Comparison of ENCODE assay signal across 8 cellular contexts in the genomic region with DNA sequence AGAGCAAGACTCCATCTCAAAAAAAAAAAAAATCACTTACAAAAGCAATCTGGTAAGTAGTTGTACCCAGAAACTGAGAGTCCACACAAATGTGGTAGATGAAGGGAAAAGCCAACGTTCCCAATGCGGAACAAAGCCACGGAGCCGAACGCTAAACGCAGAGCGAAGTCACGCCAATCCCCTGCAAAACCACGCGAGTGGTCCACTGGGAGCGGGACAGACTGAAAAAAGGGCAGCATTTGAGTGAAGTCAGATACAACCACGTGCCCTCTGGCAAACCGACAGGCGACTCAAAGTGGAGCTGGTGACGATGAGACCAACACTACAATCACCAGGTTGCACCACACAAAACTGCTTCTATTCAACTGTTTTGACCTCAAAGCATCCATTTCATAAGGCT.
"Had no signal": no experiment of that assay in that cellular context is flagged by ENCODE, and none has a peak within 500 bp of the region (broad histone marks: within the 10 kb centered on the region; RNA-seq: fewer than 3 reads in every experiment).

No MANE protein-coding gene starts in this region.

- H3K27ac Mint-ChIP-seq: H9 had no signal

- H3K9me3 Mint-ChIP-seq: H9 had no signal

- H3K4me3 ChIP-seq: GM23248, K562 had no signal

- DNase-seq: GM23248, GOT3, H9, HCEC 1CT, IMR-90 had no signal

- FAIRE-seq: H54, HTR-8/SVneo, K562 had no signal

- H3K9ac ChIP-seq: GM23248 had no signal

- H3K27ac ChIP-seq: GM23248 had no signal

- ATAC-seq: K562 had no signal
